ENCODE assay signal across 27 cellular contexts in genomic region chr16:62794724-62795123, GRCh38.
"Had no signal": no experiment of that assay in that cellular context is flagged by ENCODE, and none has a peak within 500 bp of the region (broad histone marks: within the 10 kb centered on the region; RNA-seq: fewer than 3 reads in every experiment).

No MANE protein-coding gene starts in this region.

- H3K4me1 ChIP-seq: esophagus muscularis mucosa, foreskin keratinocyte, heart right ventricle, left lung, lower lobe of right lung had no signal

- H3K27ac Mint-ChIP-seq: endodermal cell; mesothelial cell of epicardium; naive thymus-derived CD8-positive, alpha-beta T cell had no signal

- DNase-seq: dermis blood vessel endothelial cell; dorsolateral prefrontal cortex; effector CD4-positive, alpha-beta T cell; effector memory CD4-positive, alpha-beta T cell; endodermal cell; foreskin keratinocyte; glutamatergic neuron; head of caudate nucleus; heart right ventricle; hippocampal formation; left cardiac atrium; left lung; left ventricle myocardium superior; lower lobe of right lung; mesenchymal stem cell; mucosa of descending colon; naive B cell; naive thymus-derived CD8-positive, alpha-beta T cell had no signal

- H3K9me3 Mint-ChIP-seq: endodermal cell had no signal

- H3K27ac ChIP-seq: coronary artery, dorsolateral prefrontal cortex, esophagus muscularis mucosa, foreskin keratinocyte, heart right ventricle, left lung, lower lobe of right lung had no signal

- H3K9me3 ChIP-seq: esophagus muscularis mucosa, lower lobe of right lung had no signal

- FAIRE-seq: colon, endometrium, endothelial cell of umbilical vein, frontal cortex, islet of Langerhans, keratinocyte had no signal

- ATAC-seq: foreskin keratinocyte; heart right ventricle; left cardiac atrium; left lung; left ventricle myocardium superior; lower lobe of right lung; mucosa of descending colon; naive thymus-derived CD8-positive, alpha-beta T cell had no signal

- H3K36me3 ChIP-seq: esophagus muscularis mucosa, heart right ventricle, left lung, lower lobe of right lung had no signal

- H3K4me1 Mint-ChIP-seq: mesothelial cell of epicardium; naive B cell; naive thymus-derived CD8-positive, alpha-beta T cell had no signal

- H3K27me3 ChIP-seq: dorsolateral prefrontal cortex, esophagus muscularis mucosa, foreskin keratinocyte, heart right ventricle, left lung had no signal

- H3K4me3 ChIP-seq: coronary artery, dorsolateral prefrontal cortex, esophagus muscularis mucosa, heart right ventricle, left lung, lower lobe of right lung, mucosa of descending colon had no signal

- H3K36me3 Mint-ChIP-seq: mesothelial cell of epicardium, naive B cell had no signal

- H3K4me3 Mint-ChIP-seq: endodermal cell; mesothelial cell of epicardium; naive B cell; naive thymus-derived CD8-positive, alpha-beta T cell had no signal

- H3K27me3 Mint-ChIP-seq: naive B cell; naive thymus-derived CD8-positive, alpha-beta T cell had no signal
